8 cellular contexts compared by ENCODE assay signal in the genomic region with DNA sequence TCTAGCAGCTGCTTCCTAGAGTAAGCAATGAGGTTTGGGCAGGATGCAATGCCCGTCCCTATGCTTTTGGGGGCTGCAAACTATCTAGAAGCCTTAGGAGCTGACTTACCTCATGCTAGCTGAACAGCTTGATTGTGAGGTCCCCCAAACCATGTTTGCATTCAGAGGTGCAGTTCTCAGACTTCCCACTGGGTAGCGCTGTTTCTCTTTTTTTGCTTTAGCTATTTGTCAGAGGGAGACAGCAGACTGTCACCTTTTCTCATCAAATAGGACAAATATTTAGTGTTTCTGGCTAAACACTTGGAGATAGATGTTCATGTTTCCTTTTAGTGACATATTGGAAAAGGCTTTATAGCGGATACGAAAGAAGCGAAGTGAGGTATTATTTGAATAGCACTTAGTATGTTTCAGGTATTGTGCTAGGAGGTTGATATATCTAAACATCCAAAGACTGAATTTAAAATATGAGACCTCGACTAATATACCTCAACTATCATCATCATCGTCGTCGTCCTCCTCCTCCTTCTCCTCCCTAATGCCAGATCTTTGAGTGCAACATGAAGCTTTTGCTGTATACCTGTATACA. TPM values are rescaled to one million over a fixed set of nuclear protein-coding genes. Genes with fewer than 3 reads are reported as not detected.
A peak's percentile ranks its signal among the peaks of the same experiment; 100 is the strongest.
DNase-seq lines count a peak whose midpoint lies in the region; ATAC-seq and TF ChIP-seq lines count a peak whose summit lies in the region.

No MANE protein-coding gene starts in this region.

- H3K9me3 ChIP-seq in aorta (ENCODE audit: control insufficient read depth, low read length), result no peaks in the 10 kb centered on the region

- no peak overlapping the region for H3K27ac Mint-ChIP-seq in progenitor cell of endocrine pancreas

- H3K27ac ChIP-seq in aorta (ENCODE audit: low read depth in 1 of 2, low read length in 2 of 2), result no peak overlapping the region

- no peaks in the 10 kb centered on the region for H3K4me1 ChIP-seq in aorta (ENCODE audit: control insufficient read depth in 1 of 2, insufficient read depth in 2 of 2, low read length in 2 of 2)

- H3K36me3 Mint-ChIP-seq in progenitor cell of endocrine pancreas (ENCODE audit: insufficient read depth), result no peaks in the 10 kb centered on the region

- in situ Hi-C loops in G401 (cut with HindIII; ENCODE audit: low sequenced_read_pairs), result loop anchor here (10.0 kb wide), 1 partner anchor 333 kb away; no protein-coding TSS in a partner anchor

- H3K36me3 ChIP-seq in aorta (ENCODE audit: control insufficient read depth in 1 of 2, insufficient read depth in 2 of 2, low read length in 1 of 2), result no peaks in the 10 kb centered on the region

- no peaks in the 10 kb centered on the region for H3K27me3 ChIP-seq in aorta (ENCODE audit: control insufficient read depth in 1 of 2, insufficient read depth in 2 of 2, low read length in 1 of 2)

- H3K4me3 Mint-ChIP-seq in progenitor cell of endocrine pancreas (ENCODE audit: low read depth), result no peak overlapping the region

- H3K4me3 ChIP-seq in LNCaP clone FGC (ENCODE audit: low read depth, low read length) (no peak overlapping the region), aorta (ENCODE audit: low read length in 2 of 2) (no peak overlapping the region)

- TF ChIP-seq CTCF in LNCaP clone FGC (IDR thresholded peaks at IDR 0.05; ENCODE audit: control insufficient read depth, extremely low read depth, insufficient read depth) (peak; percentile 83), progenitor cell of endocrine pancreas (IDR thresholded peaks at IDR 0.05; ENCODE audit: unreplicated experiment) (peak; percentile 90)

- H3K27me3 Mint-ChIP-seq in progenitor cell of endocrine pancreas, result peaks cover 7% of the 10 kb centered on the region

- DNase-seq in G401 (ENCODE audit: low spot score), result peak; percentile 77
- DNase-seq in LNCaP clone FGC (ENCODE audit: low read depth), result peak; percentile 11
- peak; percentile 3 for DNase-seq in SIG-M5 (lab: John Stamatoyannopoulos, UW)
- peak; percentile 71 for DNase-seq in activated gamma-delta T cell treated with anti-CD3 and anti-CD28 coated beads, Interleukin-2, amount 50 U/mL, for 16 hours (ENCODE audit: low read depth)
- peak; percentile 75 for DNase-seq in glomerular visceral epithelial cell (ENCODE audit: extremely low spot score)
- peak; percentile 74 for DNase-seq in progenitor cell of endocrine pancreas (ENCODE audit: low spot score, unreplicated experiment)
- DNase-seq in aorta, result no peak

- WGBS in aorta, 2 donors, result 10 to 14% methylated on average over 9 of the region's 9 CpGs

- H3K9me3 Mint-ChIP-seq in progenitor cell of endocrine pancreas (ENCODE audit: low read depth), result no peaks in the 10 kb centered on the region

- H3K4me1 Mint-ChIP-seq in progenitor cell of endocrine pancreas (ENCODE audit: low read depth), result no peaks in the 10 kb centered on the region

- ATAC-seq in GM21825 (IDR thresholded peaks at IDR 0.05; ENCODE audit: unreplicated experiment) (peak; percentile 71), aorta (ENCODE audit: low FRiP score) (peak; percentile 85)

- intact Hi-C loops in aorta (cut with DNase I), result loop anchor here (1.0 to 10.0 kb wide), 4 partner anchors 73 to 333 kb away; a partner anchor contains a TSS

RNA-seq across cellular contexts. Expression of a gene that starts 18.7 kb away (rescaled TPM):
- 8.3 and 17.5 TPM in 2 replicates for total RNA-seq in G401 (2014; rRNA removed; shearing (Covaris generic))
- total RNA-seq in progenitor cell of endocrine pancreas (8.7 and 10.5 TPM in 2 replicates), aorta (10 to 100 TPM; 14.2 to 16.0 TPM)
- polyA plus RNA-seq in aorta, result 1 to 10 TPM; 4.9 to 9.0 TPM

Comparison
In these comparisons a context has a peak if more than half of its experiments do, and no peak if none do; other contexts are left out.
1. DNase-seq: peak in G401 (single experiment), LNCaP clone FGC (single experiment), SIG-M5 (single experiment), activated gamma-delta T cell treated with anti-CD3 and anti-CD28 coated beads, Interleukin-2, amount 50 U/mL, for 16 hours (single experiment), glomerular visceral epithelial cell (single experiment) and progenitor cell of endocrine pancreas (single experiment); none in aorta (0 of 2).